Comparison of ENCODE assay signal across 9 cellular contexts in genomic region chr3:148727242-148727641, GRCh38. TPM values are rescaled to one million over a fixed set of nuclear protein-coding genes. Genes with fewer than 3 reads are reported as not detected.
DNase-seq lines count a peak whose midpoint lies in the region; ATAC-seq and TF ChIP-seq lines count a peak whose summit lies in the region.
"Had no signal": no experiment of that assay in that cellular context is flagged by ENCODE, and none has a peak within 500 bp of the region (broad histone marks: within the 10 kb centered on the region; RNA-seq: fewer than 3 reads in every experiment).

No MANE protein-coding gene starts in this region.

- H3K4me3 ChIP-seq in CD8-positive, alpha-beta T cell (ENCODE audit: low read depth, low read length) = no peak overlapping the region

- H3K27me3 Mint-ChIP-seq in activated CD4-positive, alpha-beta memory T cell treated with anti-CD3 and anti-CD28 coated beads for 36 hours = no peaks in the 10 kb centered on the region
- H3K27me3 Mint-ChIP-seq in effector memory CD8-positive, alpha-beta T cell = no peaks in the 10 kb centered on the region
- H3K27me3 Mint-ChIP-seq in CD8-positive, alpha-beta T cell (ENCODE audit: low read depth) = no peaks in the 10 kb centered on the region

- CTCF ChIA-PET in activated CD4-positive, alpha-beta memory T cell treated with anti-CD3 and anti-CD28 coated beads for 36 hours (lab: Charles Lee) = no interaction called here
- CTCF ChIA-PET in CD8-positive, alpha-beta T cell (lab: Charles Lee) = no interaction called here

- H3K4me1 Mint-ChIP-seq in activated CD4-positive, alpha-beta memory T cell treated with anti-CD3 and anti-CD28 coated beads for 36 hours (ENCODE audit: low read depth) = no peaks in the 10 kb centered on the region
- H3K4me1 Mint-ChIP-seq in effector memory CD8-positive, alpha-beta T cell (ENCODE audit: low read depth in 2 of 2) = peaks cover 0 to 4% of the 10 kb centered on the region in 2 donors
- no peaks in the 10 kb centered on the region for H3K4me1 Mint-ChIP-seq in CD8-positive, alpha-beta T cell (ENCODE audit: low read depth)

- peak; percentile 80 to 85 for DNase-seq in AML-193 (lab: John Stamatoyannopoulos, UW)
- DNase-seq in NCI-H2029 (lab: John Stamatoyannopoulos, UW) = peak; percentile 59
- DNase-seq in activated CD4-positive, alpha-beta memory T cell treated with anti-CD3 and anti-CD28 coated beads for 36 hours = peak; percentile 10
- DNase-seq in iPS-NIHi11 (ENCODE audit: low spot score) = peak; percentile 43
- no peak for DNase-seq in effector memory CD8-positive, alpha-beta T cell
- no peak for DNase-seq in CD8-positive, alpha-beta T cell

- H3K4me1 ChIP-seq in CD8-positive, alpha-beta T cell (ENCODE audit: insufficient read depth, low read length) = no peaks in the 10 kb centered on the region

- H3K4me3 Mint-ChIP-seq in activated CD4-positive, alpha-beta memory T cell treated with anti-CD3 and anti-CD28 coated beads for 36 hours = no peak overlapping the region
- no peak overlapping the region for H3K4me3 Mint-ChIP-seq in effector memory CD8-positive, alpha-beta T cell
- H3K4me3 Mint-ChIP-seq in CD8-positive, alpha-beta T cell = no peak overlapping the region

- no peaks in the 10 kb centered on the region for H3K27me3 ChIP-seq in CD8-positive, alpha-beta T cell (ENCODE audit: insufficient read depth, low read length)

- no peak for TF ChIP-seq CTCF in CD8-positive, alpha-beta T cell (IDR thresholded peaks at IDR 0.05)

- no peaks in the 10 kb centered on the region for H3K9me3 ChIP-seq in CD8-positive, alpha-beta T cell (ENCODE audit: low read length)

- ATAC-seq in GM18517 (IDR thresholded peaks at IDR 0.05; ENCODE audit: unreplicated experiment) (peak; percentile 68), HG02970 (IDR thresholded peaks at IDR 0.05; ENCODE audit: low FRiP score, unreplicated experiment) (peak; percentile 69)
- ATAC-seq in effector memory CD8-positive, alpha-beta T cell (replicated peaks) = no peak
- ATAC-seq in CD8-positive, alpha-beta T cell = no peak

- no peaks in the 10 kb centered on the region for H3K9me3 Mint-ChIP-seq in activated CD4-positive, alpha-beta memory T cell treated with anti-CD3 and anti-CD28 coated beads for 36 hours
- peaks cover 0 to 6% of the 10 kb centered on the region in 2 donors for H3K9me3 Mint-ChIP-seq in effector memory CD8-positive, alpha-beta T cell
- H3K9me3 Mint-ChIP-seq in CD8-positive, alpha-beta T cell = no peaks in the 10 kb centered on the region

- intact Hi-C loops in activated CD4-positive, alpha-beta memory T cell treated with anti-CD3 and anti-CD28 coated beads for 36 hours (cut with micrococcal nuclease) = loop anchor here (2.0 kb wide), 1 partner anchor 216 kb away; no protein-coding TSS in a partner anchor
- intact Hi-C loops in CD8-positive, alpha-beta T cell (cut with DNase I, micrococcal nuclease) = no loop called here

- no peaks in the 10 kb centered on the region for H3K36me3 Mint-ChIP-seq in activated CD4-positive, alpha-beta memory T cell treated with anti-CD3 and anti-CD28 coated beads for 36 hours
- no peaks in the 10 kb centered on the region for H3K36me3 Mint-ChIP-seq in effector memory CD8-positive, alpha-beta T cell (ENCODE audit: insufficient read depth)
- no peaks in the 10 kb centered on the region for H3K36me3 Mint-ChIP-seq in CD8-positive, alpha-beta T cell

- H3K27ac ChIP-seq in CD8-positive, alpha-beta T cell (ENCODE audit: low read depth, low read length) = no peak overlapping the region
- H3K27ac ChIP-seq: epithelial cell of prostate had no signal

- no peak overlapping the region for H3K27ac Mint-ChIP-seq in activated CD4-positive, alpha-beta memory T cell treated with anti-CD3 and anti-CD28 coated beads for 36 hours
- no peak overlapping the region for H3K27ac Mint-ChIP-seq in effector memory CD8-positive, alpha-beta T cell
- no peak overlapping the region for H3K27ac Mint-ChIP-seq in CD8-positive, alpha-beta T cell

- POLR2A ChIA-PET in activated CD4-positive, alpha-beta memory T cell treated with anti-CD3 and anti-CD28 coated beads for 36 hours (lab: Charles Lee) = no interaction called here
- POLR2A ChIA-PET in CD8-positive, alpha-beta T cell (lab: Charles Lee) = no interaction called here

- H3K36me3 ChIP-seq in CD8-positive, alpha-beta T cell (ENCODE audit: insufficient read depth, low read length) = no peaks in the 10 kb centered on the region

RNA-seq across cellular contexts. Expression of gene AGTR1, which starts 29.5 kb away (rescaled TPM):
- not detected for total RNA-seq in activated CD4-positive, alpha-beta memory T cell treated with anti-CD3 and anti-CD28 coated beads for 36 hours
- not detected for total RNA-seq in CD8-positive, alpha-beta T cell

Comparison
In these comparisons a context has a peak if more than half of its experiments do, and no peak if none do; other contexts are left out.
1. DNase-seq: peak in AML-193 (2 of 2), NCI-H2029 (single experiment), activated CD4-positive, alpha-beta memory T cell treated with anti-CD3 and anti-CD28 coated beads for 36 hours (single experiment) and iPS-NIHi11 (single experiment); none in effector memory CD8-positive, alpha-beta T cell (0 of 3) and CD8-positive, alpha-beta T cell (0 of 7).
2. ATAC-seq: peak in GM18517 (single experiment) and HG02970 (single experiment); none in effector memory CD8-positive, alpha-beta T cell (single experiment) and CD8-positive, alpha-beta T cell (single experiment).